8 cellular contexts compared by ENCODE assay signal in the genomic region with DNA sequence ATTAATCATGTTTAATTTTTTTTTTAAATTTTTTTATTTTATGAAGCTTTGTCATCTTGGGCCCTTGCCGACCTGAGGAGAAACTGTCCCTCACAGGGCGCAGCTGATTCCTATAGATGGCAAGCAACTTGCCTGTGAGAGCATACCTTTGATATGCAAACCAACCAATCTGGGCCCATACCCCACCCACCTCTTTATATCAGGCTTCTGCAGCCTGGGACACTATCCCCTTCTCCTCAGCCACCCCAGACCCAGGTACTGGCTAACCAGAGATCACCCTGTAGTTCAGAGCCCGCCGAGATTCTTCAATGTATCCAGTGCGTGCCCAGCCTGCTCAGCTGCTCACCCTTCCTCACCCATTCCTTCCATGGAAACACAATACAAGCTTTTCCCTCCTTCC. TPM values are rescaled to one million over a fixed set of nuclear protein-coding genes. Genes with fewer than 3 reads are reported as not detected.
"Had no signal": no experiment of that assay in that cellular context is flagged by ENCODE, and none has a peak within 500 bp of the region (broad histone marks: within the 10 kb centered on the region; RNA-seq: fewer than 3 reads in every experiment).

No MANE protein-coding gene starts in this region.

- DNase-seq: GM23248, H7, HCEC 1CT, KBM-7 had no signal

- H3K4me3 ChIP-seq: GM23248 had no signal

- H3K27ac Mint-ChIP-seq: IgD-negative memory B cell had no signal

- FAIRE-seq: HepG2 had no signal

- H2AFZ ChIP-seq: GM23248 had no signal

- H3K27ac ChIP-seq: GM23248, HL-60 had no signal

- ATAC-seq: HepG2 had no signal

- H3K9ac ChIP-seq: GM23248 had no signal

- H3K4me3 Mint-ChIP-seq: IgD-negative memory B cell had no signal

RNA-seq across cellular contexts. Expression of a gene that starts 58.7 kb away (rescaled TPM):
- total RNA-seq: GM23248, H4, HepG2 had no signal
- polyA plus RNA-seq: GM23248, HepG2, IgD-negative memory B cell had no signal
